ENCODE assay signal across 17 cellular contexts in the genomic region with DNA sequence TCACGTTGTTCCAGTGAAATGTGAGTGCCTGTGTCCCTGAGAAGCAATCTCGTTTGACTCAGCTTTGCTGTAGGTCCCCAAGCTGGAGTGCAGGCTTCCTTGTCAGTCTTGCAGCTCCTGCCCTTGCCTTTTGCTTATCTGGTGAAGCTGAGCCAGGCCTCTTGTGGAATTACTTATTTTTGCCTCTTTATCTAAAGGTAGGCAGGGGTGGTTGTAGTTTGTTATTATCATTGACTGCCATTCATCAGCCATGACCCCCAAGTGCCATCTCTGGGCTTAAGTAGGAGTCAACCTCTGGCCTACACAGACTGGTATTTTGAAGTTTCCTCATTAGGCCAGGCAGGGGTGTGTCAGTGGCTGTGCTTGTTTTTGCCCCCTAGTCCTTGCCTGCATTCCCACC. TPM values are rescaled to one million over a fixed set of nuclear protein-coding genes. Genes with fewer than 3 reads are reported as not detected.
DNase-seq lines count a peak whose midpoint lies in the region; ATAC-seq, FAIRE-seq and TF ChIP-seq lines count a peak whose summit lies in the region.
"Had no signal": no experiment of that assay in that cellular context is flagged by ENCODE, and none has a peak within 500 bp of the region (broad histone marks: within the 10 kb centered on the region; RNA-seq: fewer than 3 reads in every experiment).

No MANE protein-coding gene starts in this region.

- H3K4me3 ChIP-seq in cardiac muscle cell (peak overlapping the region; percentile 94), K562 (peak overlapping the region; percentile 57; the same call in 1 of the 2 replicates), subcutaneous abdominal adipose tissue (ENCODE audit: low read depth in 1 of 5, low read length in 5 of 5) (peak overlapping the region in 1 of 5 donors; percentile 12), pancreas (no peak overlapping the region)

- no peak for TF ChIP-seq POLR2A in K562 (conservative IDR thresholded peaks at IDR 0.05)

- TF ChIP-seq CTCF in cardiac muscle cell (IDR thresholded peaks at IDR 0.05; ENCODE audit: low read depth, low read length) (no peak), K562 (IDR thresholded peaks at IDR 0.05 in 2 of 3, conservative IDR thresholded peaks at IDR 0.05 in 1 of 3; ENCODE audit: insufficient read depth in 2 of 3, low read depth in 1 of 3, low read length in 3 of 3) (no peak), pancreas (IDR thresholded peaks at IDR 0.05) (no peak)

- in situ Hi-C loops in K562 (cut with MboI): no loop called here

- peak; percentile 78; the same call in 1 of the 2 replicates for TF ChIP-seq EP300 in K562 (IDR thresholded peaks at IDR 0.05; ENCODE audit: low read length)

- H3K4me1 ChIP-seq in cardiac muscle cell (ENCODE audit: low read depth) (peaks cover 43% of the 10 kb centered on the region), K562 (replicated peaks in 1 of 2; ENCODE audit: control insufficient read depth in 2 of 2, insufficient read depth in 2 of 2, low read length in 2 of 2) (peaks cover 28 to 51% of the 10 kb centered on the region in 2 experiments), subcutaneous abdominal adipose tissue (ENCODE audit: control insufficient read depth in 5 of 5, insufficient read depth in 5 of 5, low read length in 5 of 5) (peaks cover 10 to 35% (median 31%) of the 10 kb centered on the region in 5 donors), pancreas (peaks cover 0 to 16% (median 9%) of the 10 kb centered on the region in 3 donors)

- H3K27me3 ChIP-seq in cardiac muscle cell (no peaks in the 10 kb centered on the region), K562 (ENCODE audit: control insufficient read depth in 2 of 2, insufficient read depth in 2 of 2, low read length in 2 of 2) (no peaks in the 10 kb centered on the region), subcutaneous abdominal adipose tissue (ENCODE audit: control insufficient read depth in 5 of 5, insufficient read depth in 4 of 5, low read length in 5 of 5) (no peaks in the 10 kb centered on the region), pancreas (no peaks in the 10 kb centered on the region)
- H3K27me3 ChIP-seq: esophagus squamous epithelium, stomach had no signal

- no peak overlapping the region for H2AFZ ChIP-seq in K562 (ENCODE audit: low read depth, low read length)

- intact Hi-C loops in left cardiac atrium (cut with DNase I) (no loop called here), K562 (cut with micrococcal nuclease) (loop anchor here (5.0 kb wide), 1 partner anchor 37 kb away; no protein-coding TSS in a partner anchor), pancreas (cut with DNase I) (no loop called here)

- H3K9ac ChIP-seq in K562 (ENCODE audit: insufficient read depth in 1 of 2, low read depth in 2 of 2, low read length in 2 of 2) (peak overlapping the region; percentile 2 to 81; a peak in 3 of 4 replicates), subcutaneous abdominal adipose tissue (ENCODE audit: low read length in 5 of 5) (peak overlapping the region in 1 of 5 donors; percentile 23)

- no peak for ATAC-seq in left cardiac atrium
- peak; percentile 50 for ATAC-seq in K562
- no peak for ATAC-seq in pancreas
- ATAC-seq: Right ventricle myocardium inferior had no signal

- POLR2A ChIA-PET in K562 (lab: Yijun Ruan, JAX): interaction anchor here (0.6 to 2.7 kb wide), 6 partner anchors 9 to 636 kb away, joined by 3 to 10 read pairs (median 4); no protein-coding TSS in a partner anchor

- TF ChIP-seq RAD21 in K562 (CRISPR knock-in tag; conservative IDR thresholded peaks at IDR 0.05 in 1 of 2, IDR thresholded peaks at IDR 0.05 in 1 of 2): no peak

- H4K20me1 ChIP-seq in K562 (replicated peaks; ENCODE audit: control insufficient read depth, insufficient read depth, low read length): peaks cover 25% of the 10 kb centered on the region

- no TSS peak for BruUV-seq in K562 (replicated peaks; lab: Mats Ljungman, UMichigan)

- 0% methylated on average over 2 of the region's 2 CpGs for WGBS in K562 (ENCODE audit: insufficient coverage, low coverage, missing lambda C conversion rate)
- 27 to 31% methylated on average over 2 of the region's 2 CpGs for WGBS in pancreas, 2 donors

- DNase-seq in cardiac muscle cell (ENCODE audit: low read depth in 1 of 2, low spot score in 1 of 2) (peak in 1 of 2 donors; percentile 51), left cardiac atrium (no peak), OCI-M2 (lab: John Stamatoyannopoulos, UW; ENCODE audit: unreplicated experiment) (peak; percentile 84), K562 (ENCODE audit: extremely low read depth in 1 of 4, low spot score in 3 of 4) (peak in 3 of 4 experiments; percentile 22 to 93 (median 83)), pancreas (no peak), NCI-H2107 treated with DMSO at 0.1 percent for 48 hours (lab: John Stamatoyannopoulos, UW; ENCODE audit: unreplicated experiment) (no peak), medulla oblongata (ENCODE audit: extremely low spot score) (no peak)
- DNase-seq: activated B cell treated with CpG ODN at 0.5 μM for 24 hours, activated gamma-delta T cell, esophagus squamous epithelium, NCI-H1092, NCI-H446 treated with DMSO at 0.1 percent for 48 hours, stomach had no signal

- CTCF ChIA-PET in K562 (lab: Yijun Ruan, JAX; ENCODE audit: low intra/inter-chr PET ratio): no interaction called here

- H3K9me3 ChIP-seq in cardiac muscle cell (ENCODE audit: low read depth) (no peaks in the 10 kb centered on the region), K562 (replicated peaks; ENCODE audit: control insufficient read depth, insufficient read depth, low read depth, low read length) (no peaks in the 10 kb centered on the region), subcutaneous abdominal adipose tissue (ENCODE audit: control insufficient read depth in 5 of 5, low read length in 5 of 5) (no peaks in the 10 kb centered on the region), pancreas (no peaks in the 10 kb centered on the region)
- H3K9me3 ChIP-seq: esophagus squamous epithelium, stomach had no signal

- peaks cover 71% of the 10 kb centered on the region for H3K79me2 ChIP-seq in K562 (ENCODE audit: control insufficient read depth, insufficient read depth, low read length)

- H3K4me2 ChIP-seq in K562 (ENCODE audit: insufficient read depth, low read length): peak overlapping the region; percentile 84

- H3K36me3 ChIP-seq in cardiac muscle cell (peaks cover 3% of the 10 kb centered on the region), K562 (ENCODE audit: control insufficient read depth, insufficient read depth, low read length) (peaks cover 52% of the 10 kb centered on the region), subcutaneous abdominal adipose tissue (ENCODE audit: control insufficient read depth in 5 of 5, insufficient read depth in 5 of 5, low read length in 5 of 5) (peaks cover 10 to 43% (median 34%) of the 10 kb centered on the region in 5 donors), pancreas (no peaks in the 10 kb centered on the region)

- H3K9me1 ChIP-seq in K562 (ENCODE audit: control insufficient read depth, insufficient read depth, low read length): no peaks in the 10 kb centered on the region

- peak overlapping the region; percentile 89 for H3K27ac ChIP-seq in cardiac muscle cell
- H3K27ac ChIP-seq in K562 (ENCODE audit: extremely low read depth, low read depth, low read length): peak overlapping the region; percentile 38; the same call in 2 of the 3 replicates
- H3K27ac ChIP-seq in subcutaneous abdominal adipose tissue (ENCODE audit: low read depth, low read length): peak overlapping the region; percentile 43
- H3K27ac ChIP-seq in pancreas: no peak overlapping the region

- FAIRE-seq in K562 (lab: Jason Lieb, UNC): peak; percentile 97
- no peak for FAIRE-seq in pancreas (lab: Jason Lieb, UNC)
- FAIRE-seq: G401.6, GM18507 had no signal

RNA-seq across cellular contexts. Expression of gene TMEM14B, which starts 2.1 kb away (rescaled TPM):
- total RNA-seq in cardiac muscle cell: 77.0 and 143 TPM in 2 replicates
- polyA plus RNA-seq in cardiac muscle cell: 307 and 381 TPM in 2 replicates
- total RNA-seq in left cardiac atrium: 100 to 1,000 TPM in 1 of 2 donors, 10 to 100 TPM in 1; 91.3 to 101 TPM
- 120 and 171 TPM in 2 replicates for total RNA-seq in K562 (2011; cell fraction: chromatin; rRNA removed; ENCODE audit: low replicate concordance)
- total RNA-seq in K562 (2011; cell fraction: nucleolus; rRNA removed): 123 and 128 TPM in 2 replicates
- total RNA-seq in K562 (2011; cell fraction: nucleoplasm; rRNA removed): 191 and 263 TPM in 2 replicates
- total RNA-seq in K562 (2014; rRNA removed): 149 and 174 TPM in 2 replicates
- total RNA-seq in K562 (2014; rRNA removed; fragmentation: Illumina TruSeq; extraction: Trizol): 263 and 285 TPM in 2 replicates
- 181 and 217 TPM in 2 replicates for total RNA-seq in K562 (2015; rRNA removed; fragmentation: Illumina TruSeq; extraction: Trizol)
- total RNA-seq in K562 (2021): 211 and 214 TPM in 2 replicates
- polyA plus RNA-seq in K562 (2011; rRNA removed): 247 and 349 TPM in 2 replicates
- polyA plus RNA-seq in K562 (2011; cell fraction: cytosol; rRNA removed): 133 and 189 TPM in 2 replicates
- polyA plus RNA-seq in K562 (2011; cell fraction: nucleus; rRNA removed): 63.2 and 95.0 TPM in 2 replicates
- polyA plus RNA-seq in K562 (2012): 154 and 229 TPM in 2 replicates
- 198 and 252 TPM in 2 replicates for polyA plus RNA-seq in K562 (2014; fragmentation: Illumina TruSeq; extraction: Trizol)
- 100 to 1,000 TPM; 777 to 862 TPM for polyA plus RNA-seq in K562 (2014; fragmentation: Nextera tagmentation; extraction: Ambion mirVana)
- polyA plus RNA-seq in K562 (2014; rRNA removed): 271 and 298 TPM in 2 replicates
- 116 and 118 TPM in 2 replicates for polyA minus RNA-seq in K562 (2011; rRNA and poly(A)+ RNA removed)
- 39.9 and 48.1 TPM in 2 replicates for polyA minus RNA-seq in K562 (2011; cell fraction: cytosol; rRNA and poly(A)+ RNA removed)
- polyA minus RNA-seq in K562 (2011; cell fraction: nucleus; rRNA and poly(A)+ RNA removed): 44.7 and 82.3 TPM in 2 replicates
- total RNA-seq in pancreas: 10 to 100 TPM; 25.9 to 39.0 (median 33.5) TPM
- polyA plus RNA-seq in pancreas: 10 to 100 TPM; 37.0 to 52.1 TPM

RNA-seq across cellular contexts. Expression of gene TMEM14C, which starts 26.9 kb away (rescaled TPM):
- total RNA-seq in cardiac muscle cell: 141 and 220 TPM in 2 replicates
- polyA plus RNA-seq in cardiac muscle cell: 407 and 441 TPM in 2 replicates
- total RNA-seq in left cardiac atrium: 100 to 1,000 TPM; 103 to 108 TPM
- 79.7 and 82.0 TPM in 2 replicates for total RNA-seq in K562 (2011; cell fraction: chromatin; rRNA removed; ENCODE audit: low replicate concordance)
- total RNA-seq in K562 (2011; cell fraction: nucleolus; rRNA removed): 114 and 131 TPM in 2 replicates
- total RNA-seq in K562 (2011; cell fraction: nucleoplasm; rRNA removed): 125 and 142 TPM in 2 replicates
- 151 TPM in 2 replicates for total RNA-seq in K562 (2014; rRNA removed)
- 213 and 225 TPM in 2 replicates for total RNA-seq in K562 (2014; rRNA removed; fragmentation: Illumina TruSeq; extraction: Trizol)
- 150 and 160 TPM in 2 replicates for total RNA-seq in K562 (2015; rRNA removed; fragmentation: Illumina TruSeq; extraction: Trizol)
- total RNA-seq in K562 (2021): 183 and 204 TPM in 2 replicates
- polyA plus RNA-seq in K562 (2011; rRNA removed): 319 and 402 TPM in 2 replicates
- 252 and 276 TPM in 2 replicates for polyA plus RNA-seq in K562 (2011; cell fraction: cytosol; rRNA removed)
- polyA plus RNA-seq in K562 (2011; cell fraction: nucleus; rRNA removed): 76.8 and 123 TPM in 2 replicates
- polyA plus RNA-seq in K562 (2012): 226 and 283 TPM in 2 replicates
- polyA plus RNA-seq in K562 (2014; fragmentation: Illumina TruSeq; extraction: Trizol): 209 and 263 TPM in 2 replicates
- polyA plus RNA-seq in K562 (2014; fragmentation: Nextera tagmentation; extraction: Ambion mirVana): 100 to 1,000 TPM; 472 to 496 TPM
- polyA plus RNA-seq in K562 (2014; rRNA removed): 264 and 287 TPM in 2 replicates
- 118 and 125 TPM in 2 replicates for polyA minus RNA-seq in K562 (2011; rRNA and poly(A)+ RNA removed)
- 42.3 and 50.0 TPM in 2 replicates for polyA minus RNA-seq in K562 (2011; cell fraction: cytosol; rRNA and poly(A)+ RNA removed)
- 13.3 and 23.7 TPM in 2 replicates for polyA minus RNA-seq in K562 (2011; cell fraction: nucleus; rRNA and poly(A)+ RNA removed)
- 10 to 100 TPM; 25.4 to 54.9 (median 36.5) TPM for total RNA-seq in pancreas
- polyA plus RNA-seq in pancreas: 10 to 100 TPM; 54.5 to 79.0 TPM

RNA-seq across cellular contexts. Expression of gene PAK1IP1, which starts 55.0 kb away (rescaled TPM):
- total RNA-seq in cardiac muscle cell: 6.2 and 10.4 TPM in 2 replicates
- 14.6 and 16.6 TPM in 2 replicates for polyA plus RNA-seq in cardiac muscle cell
- total RNA-seq in left cardiac atrium: 10 to 100 TPM in 1 of 2 donors, 1 to 10 TPM in 1; 9.0 to 14.9 TPM
- total RNA-seq in K562 (2011; cell fraction: chromatin; rRNA removed; ENCODE audit: low replicate concordance): 9.9 and 14.5 TPM in 2 replicates
- total RNA-seq in K562 (2011; cell fraction: nucleolus; rRNA removed): 10.0 and 11.4 TPM in 2 replicates
- 8.3 and 10.3 TPM in 2 replicates for total RNA-seq in K562 (2011; cell fraction: nucleoplasm; rRNA removed)
- 50.0 and 52.4 TPM in 2 replicates for total RNA-seq in K562 (2014; rRNA removed)
- 87.0 and 95.7 TPM in 2 replicates for total RNA-seq in K562 (2014; rRNA removed; fragmentation: Illumina TruSeq; extraction: Trizol)
- 87.3 and 90.9 TPM in 2 replicates for total RNA-seq in K562 (2015; rRNA removed; fragmentation: Illumina TruSeq; extraction: Trizol)
- total RNA-seq in K562 (2021): 52.4 and 56.5 TPM in 2 replicates
- 49.0 and 69.7 TPM in 2 replicates for polyA plus RNA-seq in K562 (2011; rRNA removed)
- polyA plus RNA-seq in K562 (2011; cell fraction: cytosol; rRNA removed): 16.3 and 22.3 TPM in 2 replicates
- 16.1 and 17.8 TPM in 2 replicates for polyA plus RNA-seq in K562 (2011; cell fraction: nucleus; rRNA removed)
- polyA plus RNA-seq in K562 (2012): 28.9 and 46.1 TPM in 2 replicates
- 85.9 and 108 TPM in 2 replicates for polyA plus RNA-seq in K562 (2014; fragmentation: Illumina TruSeq; extraction: Trizol)
- 100 to 1,000 TPM; 189 to 200 TPM for polyA plus RNA-seq in K562 (2014; fragmentation: Nextera tagmentation; extraction: Ambion mirVana)
- 63.5 and 64.4 TPM in 2 replicates for polyA plus RNA-seq in K562 (2014; rRNA removed)
- 31.3 and 35.1 TPM in 2 replicates for polyA minus RNA-seq in K562 (2011; rRNA and poly(A)+ RNA removed)
- 9.4 and 11.9 TPM in 2 replicates for polyA minus RNA-seq in K562 (2011; cell fraction: cytosol; rRNA and poly(A)+ RNA removed)
- 6.9 and 11.3 TPM in 2 replicates for polyA minus RNA-seq in K562 (2011; cell fraction: nucleus; rRNA and poly(A)+ RNA removed)
- 1 to 10 TPM; 2.4 to 7.3 (median 5.2) TPM for total RNA-seq in pancreas
- 1 to 10 TPM; 3.4 to 6.6 TPM for polyA plus RNA-seq in pancreas

RNA-seq across cellular contexts. Expression of gene C6orf52, which starts 55.3 kb away (rescaled TPM):
- total RNA-seq in cardiac muscle cell (2.1 and 10.9 TPM in 2 replicates), left cardiac atrium (not detected), K562 (2014; rRNA removed) (6.7 and 11.7 TPM in 2 replicates), K562 (2014; rRNA removed; fragmentation: Illumina TruSeq; extraction: Trizol) (11.1 and 14.9 TPM in 2 replicates), K562 (2015; rRNA removed; fragmentation: Illumina TruSeq; extraction: Trizol) (7.4 and 10.8 TPM in 2 replicates), K562 (2021) (10.5 TPM in 2 replicates), pancreas (1 to 10 TPM in 2 of 6 donors, under 1 TPM in 4; 0.62 to 2.4 (median 0.95) TPM)
- polyA plus RNA-seq in cardiac muscle cell (3.6 and 7.2 TPM in 2 replicates), K562 (2011; rRNA removed) (11.8 and 14.0 TPM in 2 replicates), K562 (2014; fragmentation: Illumina TruSeq; extraction: Trizol) (12.3 and 12.9 TPM in 2 replicates), K562 (2014; fragmentation: Nextera tagmentation; extraction: Ambion mirVana) (10 to 100 TPM; 27.6 to 37.0 TPM), K562 (2014; rRNA removed) (9.1 and 10.7 TPM in 2 replicates), pancreas (1 to 10 TPM in 1 of 2 donors, under 1 TPM in 1; 0.80 to 2.7 TPM)
- total RNA-seq in K562 (2011; cell fraction: chromatin; rRNA removed; ENCODE audit: low replicate concordance): 1.6 and 1.8 TPM in 2 replicates
- 1.8 and 2.5 TPM in 2 replicates for total RNA-seq in K562 (2011; cell fraction: nucleolus; rRNA removed)
- total RNA-seq in K562 (2011; cell fraction: nucleoplasm; rRNA removed): 1.5 and 4.0 TPM in 2 replicates
- polyA plus RNA-seq in K562 (2011; cell fraction: cytosol; rRNA removed): 6.8 and 13.2 TPM in 2 replicates
- polyA plus RNA-seq in K562 (2011; cell fraction: nucleus; rRNA removed): 3.6 and 7.2 TPM in 2 replicates
- polyA plus RNA-seq in K562 (2012): 6.7 and 8.1 TPM in 2 replicates
- 6.4 and 6.5 TPM in 2 replicates for polyA minus RNA-seq in K562 (2011; rRNA and poly(A)+ RNA removed)
- polyA minus RNA-seq in K562 (2011; cell fraction: cytosol; rRNA and poly(A)+ RNA removed): 3.1 TPM in 1 of 2 replicates, not detected in the other
- polyA minus RNA-seq in K562 (2011; cell fraction: nucleus; rRNA and poly(A)+ RNA removed): 1.4 TPM in 1 of 2 replicates, not detected in the other
- total RNA-seq: esophagus squamous epithelium had no signal

Comparison
In these comparisons a context has a peak if more than half of its experiments do, and no peak if none do; other contexts are left out.
1. DNase-seq: peak in OCI-M2 (single experiment) and K562 (3 of 4); none in left cardiac atrium (single experiment), pancreas (0 of 6), NCI-H2107 treated with DMSO at 0.1 percent for 48 hours (single experiment) and medulla oblongata (single experiment).
2. H3K27ac ChIP-seq: peak in cardiac muscle cell (single experiment), K562 (single experiment) and subcutaneous abdominal adipose tissue (single experiment); none in pancreas (0 of 4).
3. H3K4me3 ChIP-seq: peak in cardiac muscle cell (single experiment) and K562 (single experiment); none in pancreas (0 of 4).